1 cellular context compared by ENCODE assay signal in the genomic region with DNA sequence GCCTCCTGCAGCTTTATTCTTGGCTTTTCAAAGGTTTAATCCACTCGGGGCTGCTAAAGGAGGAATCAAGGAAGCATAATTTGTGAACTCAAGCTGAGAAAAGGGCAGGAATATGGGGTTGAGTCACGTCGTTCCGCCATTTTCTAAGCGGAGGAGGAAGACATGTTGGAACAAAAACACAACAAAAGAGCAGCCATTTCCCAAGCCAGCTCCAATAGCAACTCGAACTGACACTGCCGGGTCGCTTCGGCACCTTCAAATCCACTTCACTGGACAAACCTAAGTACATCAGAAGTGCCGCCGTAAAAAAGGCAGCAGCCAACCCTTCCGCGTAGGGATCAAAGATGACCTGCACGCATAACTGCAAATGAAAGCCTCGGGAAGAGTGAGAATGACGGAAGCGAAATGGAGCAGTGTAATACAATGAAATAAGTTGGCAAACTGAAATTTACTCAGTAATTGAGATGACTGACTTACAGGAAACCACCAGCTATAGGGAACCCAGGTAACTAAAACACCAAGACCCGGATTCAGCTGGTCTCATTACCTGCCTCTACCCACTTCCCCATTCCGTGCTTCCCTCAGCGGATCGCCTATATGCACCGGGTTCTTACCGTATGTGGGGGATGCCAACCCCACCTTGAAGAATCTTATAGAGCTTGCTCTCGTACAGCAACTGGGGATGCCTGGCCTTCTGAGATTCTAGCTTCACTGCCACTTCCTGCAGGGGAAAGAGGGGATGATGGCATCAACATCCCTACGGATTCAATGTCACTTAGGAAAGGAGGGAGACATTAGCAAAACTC.
TF ChIP-seq lines count a peak whose summit lies in the region.

No MANE protein-coding gene starts in this region.

TF ChIP-seq in K562, 482 proteins besides CTCF, POLR2A, EP300 and RAD21 (continued from another document and continues in another):
- TF ChIP-seq GTF3C2 (IDR thresholded peaks at IDR 0.05; ENCODE audit: borderline replicate concordance, extremely low read depth, insufficient read length) (no peak), ZNF3 (CRISPR knock-in tag; IDR thresholded peaks at IDR 0.05) (no peak), KAT8 (IDR thresholded peaks at IDR 0.05; ENCODE audit: low read depth) (peak; percentile 94), ZNF551 (CRISPR knock-in tag; IDR thresholded peaks at IDR 0.05) (no peak), SMAD1 (IDR thresholded peaks at IDR 0.05; ENCODE audit: low read depth, low read length, partially characterized antibody) (no peak), JUNB (CRISPR knock-in tag; conservative IDR thresholded peaks at IDR 0.05) (no peak), TCF7 (IDR thresholded peaks at IDR 0.05; ENCODE audit: borderline replicate concordance) (no peak), YY1 (IDR thresholded peaks at IDR 0.05; ENCODE audit: borderline replicate concordance in 1 of 3, control insufficient read depth in 1 of 3, extremely low read depth in 1 of 3, insufficient read depth in 3 of 3, insufficient read length in 1 of 3, insufficient replicate concordance in 2 of 3, low read depth in 1 of 3, low read length in 2 of 3) (peak; percentile 69 to 98 (median 89)), MYC (IDR thresholded peaks at IDR 0.05; ENCODE audit: low read depth, low read length) (no peak), MYC (CRISPR knock-in tag; IDR thresholded peaks at IDR 0.05; ENCODE audit: borderline replicate concordance, low read depth) (no peak), RB1 (IDR thresholded peaks at IDR 0.05; ENCODE audit: low read depth) (no peak), ZNF165 (CRISPR knock-in tag; IDR thresholded peaks at IDR 0.05; ENCODE audit: borderline replicate concordance) (no peak), RAD51 (IDR thresholded peaks at IDR 0.05; ENCODE audit: borderline replicate concordance, low read depth) (no peak), ZFP30 (CRISPR knock-in tag; IDR thresholded peaks at IDR 0.05; ENCODE audit: borderline replicate concordance) (no peak), CXXC5 (CRISPR knock-in tag; IDR thresholded peaks at IDR 0.05) (peak; percentile 20; the same call in 1 of the 2 replicates), BCOR (IDR thresholded peaks at IDR 0.05) (no peak), ZNF324 (CRISPR knock-in tag; IDR thresholded peaks at IDR 0.05) (no peak), ETV1 (tag; conservative IDR thresholded peaks at IDR 0.05; ENCODE audit: low read depth) (no peak), KLF1 (tag; IDR thresholded peaks at IDR 0.05) (no peak), CBFA2T3 (IDR thresholded peaks at IDR 0.05) (no peak), MYBL2 (IDR thresholded peaks at IDR 0.05; ENCODE audit: low read depth) (no peak), MYBL2 (CRISPR knock-in tag; IDR thresholded peaks at IDR 0.05; ENCODE audit: borderline replicate concordance) (no peak), THRA (IDR thresholded peaks at IDR 0.05) (no peak), YBX1 (IDR thresholded peaks at IDR 0.05) (no peak), RBM22 (IDR thresholded peaks at IDR 0.05; ENCODE audit: low read depth, low read length, poor library complexity, severe bottlenecking) (no peak), PBX2 (CRISPR knock-in tag; IDR thresholded peaks at IDR 0.05; ENCODE audit: low read depth) (no peak), PBX2 (tag; conservative IDR thresholded peaks at IDR 0.05; ENCODE audit: low read depth) (no peak), TRIM28 (IDR thresholded peaks at IDR 0.05) (no peak), HDAC2 (IDR thresholded peaks at IDR 0.05) (no peak), HNRNPH1 (optimal IDR thresholded peaks at IDR 0.05; ENCODE audit: low read depth, low read length) (no peak), CTBP1 (IDR thresholded peaks at IDR 0.05; ENCODE audit: borderline replicate concordance) (0 out of 2 replicates have a peak, but pooled peaks have one; percentile 29), TBL1XR1 (IDR thresholded peaks at IDR 0.05; ENCODE audit: low read length in 2 of 2) (no peak), KLF13 (tag; IDR thresholded peaks at IDR 0.05; ENCODE audit: borderline replicate concordance, low read depth) (no peak), ZKSCAN1 (IDR thresholded peaks at IDR 0.05; ENCODE audit: low read depth, low read length) (no peak)
- TF ChIP-seq, protein P1, sequence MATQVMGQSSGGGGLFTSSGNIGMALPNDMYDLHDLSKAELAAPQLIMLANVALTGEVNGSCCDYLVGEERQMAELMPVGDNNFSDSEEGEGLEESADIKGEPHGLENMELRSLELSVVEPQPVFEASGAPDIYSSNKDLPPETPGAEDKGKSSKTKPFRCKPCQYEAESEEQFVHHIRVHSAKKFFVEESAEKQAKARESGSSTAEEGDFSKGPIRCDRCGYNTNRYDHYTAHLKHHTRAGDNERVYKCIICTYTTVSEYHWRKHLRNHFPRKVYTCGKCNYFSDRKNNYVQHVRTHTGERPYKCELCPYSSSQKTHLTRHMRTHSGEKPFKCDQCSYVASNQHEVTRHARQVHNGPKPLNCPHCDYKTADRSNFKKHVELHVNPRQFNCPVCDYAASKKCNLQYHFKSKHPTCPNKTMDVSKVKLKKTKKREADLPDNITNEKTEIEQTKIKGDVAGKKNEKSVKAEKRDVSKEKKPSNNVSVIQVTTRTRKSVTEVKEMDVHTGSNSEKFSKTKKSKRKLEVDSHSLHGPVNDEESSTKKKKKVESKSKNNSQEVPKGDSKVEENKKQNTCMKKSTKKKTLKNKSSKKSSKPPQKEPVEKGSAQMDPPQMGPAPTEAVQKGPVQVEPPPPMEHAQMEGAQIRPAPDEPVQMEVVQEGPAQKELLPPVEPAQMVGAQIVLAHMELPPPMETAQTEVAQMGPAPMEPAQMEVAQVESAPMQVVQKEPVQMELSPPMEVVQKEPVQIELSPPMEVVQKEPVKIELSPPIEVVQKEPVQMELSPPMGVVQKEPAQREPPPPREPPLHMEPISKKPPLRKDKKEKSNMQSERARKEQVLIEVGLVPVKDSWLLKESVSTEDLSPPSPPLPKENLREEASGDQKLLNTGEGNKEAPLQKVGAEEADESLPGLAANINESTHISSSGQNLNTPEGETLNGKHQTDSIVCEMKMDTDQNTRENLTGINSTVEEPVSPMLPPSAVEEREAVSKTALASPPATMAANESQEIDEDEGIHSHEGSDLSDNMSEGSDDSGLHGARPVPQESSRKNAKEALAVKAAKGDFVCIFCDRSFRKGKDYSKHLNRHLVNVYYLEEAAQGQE (CRISPR knock-in tag; IDR thresholded peaks at IDR 0.05; ENCODE audit: low read depth): no peak
- TF ChIP-seq, protein P2, sequence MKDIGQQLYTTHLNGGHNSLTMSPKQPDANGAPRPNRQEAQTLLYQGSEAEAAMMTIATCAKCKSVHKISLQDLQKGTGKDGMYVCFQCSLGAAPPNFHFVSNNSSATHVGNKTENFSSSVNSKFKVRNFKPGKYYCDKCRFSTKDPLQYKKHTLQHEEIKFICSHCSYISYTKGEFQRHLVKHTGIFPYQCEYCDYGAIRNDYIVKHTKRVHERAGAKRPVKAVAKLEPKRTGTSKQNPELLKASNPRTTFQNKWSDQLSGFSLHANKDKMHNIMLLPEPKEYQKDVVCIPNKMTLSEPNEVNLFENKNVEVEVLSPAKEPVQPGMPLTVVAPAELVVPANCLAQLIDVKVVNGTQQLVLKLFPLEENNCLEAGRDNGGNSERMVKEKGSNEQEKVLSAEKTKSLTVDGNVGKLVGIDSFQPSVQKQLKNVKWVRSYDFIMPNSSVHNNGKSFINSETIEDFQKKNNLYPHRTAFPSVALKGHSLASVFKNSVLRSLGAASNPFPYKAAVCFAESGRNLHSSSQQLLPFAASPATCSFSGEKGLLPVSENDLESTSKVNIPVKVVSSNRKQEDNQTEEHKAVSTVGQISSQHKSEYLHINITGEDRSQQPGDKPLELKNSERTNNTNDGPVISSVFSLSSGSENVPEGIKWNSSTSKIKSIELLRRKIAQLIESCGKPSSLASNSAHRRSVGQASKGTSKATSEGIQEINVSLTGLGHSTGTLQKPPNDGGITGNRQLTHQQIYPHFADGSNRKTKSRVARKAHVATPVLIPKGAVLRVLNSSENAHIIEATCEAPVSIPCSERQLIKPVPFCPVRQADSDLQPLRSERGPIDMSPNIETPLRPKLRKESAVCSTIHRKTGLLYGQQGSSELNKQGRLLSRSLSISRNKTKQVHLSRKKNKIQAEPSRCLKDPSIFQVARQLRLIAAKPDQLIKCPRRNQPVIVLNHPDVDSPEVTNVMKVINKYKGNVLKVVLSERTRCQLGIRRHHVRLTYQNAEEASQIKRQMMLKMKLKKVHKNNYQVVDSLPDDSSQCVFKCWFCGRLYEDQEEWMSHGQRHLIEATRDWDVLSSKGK (CRISPR knock-in tag; IDR thresholded peaks at IDR 0.05): no peak
- TF ChIP-seq, protein P3, sequence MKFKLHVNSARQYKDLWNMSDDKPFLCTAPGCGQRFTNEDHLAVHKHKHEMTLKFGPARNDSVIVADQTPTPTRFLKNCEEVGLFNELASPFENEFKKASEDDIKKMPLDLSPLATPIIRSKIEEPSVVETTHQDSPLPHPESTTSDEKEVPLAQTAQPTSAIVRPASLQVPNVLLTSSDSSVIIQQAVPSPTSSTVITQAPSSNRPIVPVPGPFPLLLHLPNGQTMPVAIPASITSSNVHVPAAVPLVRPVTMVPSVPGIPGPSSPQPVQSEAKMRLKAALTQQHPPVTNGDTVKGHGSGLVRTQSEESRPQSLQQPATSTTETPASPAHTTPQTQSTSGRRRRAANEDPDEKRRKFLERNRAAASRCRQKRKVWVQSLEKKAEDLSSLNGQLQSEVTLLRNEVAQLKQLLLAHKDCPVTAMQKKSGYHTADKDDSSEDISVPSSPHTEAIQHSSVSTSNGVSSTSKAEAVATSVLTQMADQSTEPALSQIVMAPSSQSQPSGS (CRISPR knock-in tag; IDR thresholded peaks at IDR 0.05): no peak
- TF ChIP-seq, protein P4, sequence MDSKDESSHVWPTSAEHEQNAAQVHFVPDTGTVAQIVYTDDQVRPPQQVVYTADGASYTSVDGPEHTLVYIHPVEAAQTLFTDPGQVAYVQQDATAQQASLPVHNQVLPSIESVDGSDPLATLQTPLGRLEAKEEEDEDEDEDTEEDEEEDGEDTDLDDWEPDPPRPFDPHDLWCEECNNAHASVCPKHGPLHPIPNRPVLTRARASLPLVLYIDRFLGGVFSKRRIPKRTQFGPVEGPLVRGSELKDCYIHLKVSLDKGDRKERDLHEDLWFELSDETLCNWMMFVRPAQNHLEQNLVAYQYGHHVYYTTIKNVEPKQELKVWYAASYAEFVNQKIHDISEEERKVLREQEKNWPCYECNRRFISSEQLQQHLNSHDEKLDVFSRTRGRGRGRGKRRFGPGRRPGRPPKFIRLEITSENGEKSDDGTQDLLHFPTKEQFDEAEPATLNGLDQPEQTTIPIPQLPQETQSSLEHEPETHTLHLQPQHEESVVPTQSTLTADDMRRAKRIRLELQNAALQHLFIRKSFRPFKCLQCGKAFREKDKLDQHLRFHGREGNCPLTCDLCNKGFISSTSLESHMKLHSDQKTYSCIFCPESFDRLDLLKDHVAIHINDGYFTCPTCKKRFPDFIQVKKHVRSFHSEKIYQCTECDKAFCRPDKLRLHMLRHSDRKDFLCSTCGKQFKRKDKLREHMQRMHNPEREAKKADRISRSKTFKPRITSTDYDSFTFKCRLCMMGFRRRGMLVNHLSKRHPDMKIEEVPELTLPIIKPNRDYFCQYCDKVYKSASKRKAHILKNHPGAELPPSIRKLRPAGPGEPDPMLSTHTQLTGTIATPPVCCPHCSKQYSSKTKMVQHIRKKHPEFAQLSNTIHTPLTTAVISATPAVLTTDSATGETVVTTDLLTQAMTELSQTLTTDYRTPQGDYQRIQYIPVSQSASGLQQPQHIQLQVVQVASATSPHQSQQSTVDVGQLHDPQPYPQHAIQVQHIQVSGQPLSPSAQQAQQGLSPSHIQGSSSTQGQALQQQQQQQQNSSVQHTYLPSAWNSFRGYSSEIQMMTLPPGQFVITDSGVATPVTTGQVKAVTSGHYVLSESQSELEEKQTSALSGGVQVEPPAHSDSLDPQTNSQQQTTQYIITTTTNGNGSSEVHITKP (IDR thresholded peaks at IDR 0.05; ENCODE audit: partially characterized antibody): no peak
